8 cellular contexts compared by ENCODE assay signal in genomic region chr11:112453601-112454577, GRCh38.
DNase-seq lines count a peak whose midpoint lies in the region; ATAC-seq and TF ChIP-seq lines count a peak whose summit lies in the region.

No MANE protein-coding gene starts in this region.

- no peak overlapping the region for H3K4me3 ChIP-seq in cardiac muscle cell

- no peaks in the 10 kb centered on the region for H3K27me3 ChIP-seq in cardiac muscle cell

- no peaks in the 10 kb centered on the region for H3K4me1 ChIP-seq in cardiac muscle cell (ENCODE audit: low read depth)

- intact Hi-C loops in cardiac septum (cut with DNase I): no loop called here

- no peaks in the 10 kb centered on the region for H3K36me3 ChIP-seq in cardiac muscle cell

- no peak overlapping the region for H3K27ac ChIP-seq in cardiac muscle cell

- ATAC-seq in GM18858 (IDR thresholded peaks at IDR 0.05; ENCODE audit: unreplicated experiment): no peak

- DNase-seq in cardiac muscle cell (ENCODE audit: low read depth in 1 of 2, low spot score in 1 of 2) (peak in 1 of 2 donors; percentile 52), cardiac septum (ENCODE audit: low spot score) (no peak), NCI-H2029 (lab: John Stamatoyannopoulos, UW) (peak; percentile 58), iris pigment epithelial cell (ENCODE audit: low read depth) (peak; percentile 24), stromal cell of bone marrow (ENCODE audit: low read depth) (peak; percentile 3), pons (ENCODE audit: low spot score) (no peak)
- peak; percentile 26 for DNase-seq in activated naive CD4-positive, alpha-beta T cell treated with anti-CD3 and anti-CD28 coated beads, Interleukin-2, amount 50 U/mL, for 16 hours

- H3K9me3 ChIP-seq in cardiac muscle cell (ENCODE audit: low read depth): no peaks in the 10 kb centered on the region

- TF ChIP-seq CTCF in cardiac muscle cell (IDR thresholded peaks at IDR 0.05; ENCODE audit: low read depth, low read length): peak; percentile 55

Comparison
In these comparisons a context has a peak if more than half of its experiments do, and no peak if none do; other contexts are left out.
1. DNase-seq: peak in NCI-H2029 (single experiment), activated naive CD4-positive, alpha-beta T cell treated with anti-CD3 and anti-CD28 coated beads, Interleukin-2, amount 50 U/mL, for 16 hours (single experiment), iris pigment epithelial cell (single experiment) and stromal cell of bone marrow (single experiment); none in cardiac septum (single experiment) and pons (single experiment).